23 cellular contexts compared by ENCODE assay signal in the genomic region with DNA sequence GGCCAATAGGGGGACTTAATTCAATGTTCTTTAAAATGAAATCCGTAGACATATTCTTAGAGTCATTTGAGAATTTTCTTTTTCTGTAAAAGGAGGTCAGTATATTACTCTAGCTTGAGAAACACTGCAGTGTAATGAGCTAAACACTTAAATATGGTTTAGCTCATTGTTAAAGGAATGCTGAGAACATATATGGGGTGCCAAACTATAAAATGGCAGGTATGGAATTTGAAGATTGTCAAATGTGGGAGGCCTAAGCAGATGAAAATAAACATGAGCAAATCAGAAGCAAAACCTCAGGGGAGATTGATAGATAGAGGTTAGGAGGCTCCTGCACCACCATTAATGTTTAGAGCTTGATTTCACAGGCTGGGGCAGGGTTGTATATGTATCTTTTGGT.
"Had no signal": no experiment of that assay in that cellular context is flagged by ENCODE, and none has a peak within 500 bp of the region (broad histone marks: within the 10 kb centered on the region; RNA-seq: fewer than 3 reads in every experiment).

No MANE protein-coding gene starts in this region.

- H3K27me3 Mint-ChIP-seq: activated naive CD4-positive, alpha-beta T cell treated with anti-CD3 and anti-CD28 coated beads, Interleukin-2, amount 10 ng/mL, durations not matched to agents 7 days and 5 days; stimulated activated naive CD8-positive, alpha-beta T cell treated with anti-CD3 and anti-CD28 coated beads, Interleukin-15, amount 100 ng/mL, for 72 hours had no signal

- H3K4me3 ChIP-seq: ascending aorta, pancreas, psoas muscle, skin epidermis, tibial nerve had no signal

- H3K4me3 Mint-ChIP-seq: activated naive CD4-positive, alpha-beta T cell treated with anti-CD3 and anti-CD28 coated beads, Interleukin-2, amount 10 ng/mL, durations not matched to agents 7 days and 5 days; nephron; stimulated activated effector memory CD8-positive, alpha-beta T cell treated with anti-CD3 and anti-CD28 coated beads, Interleukin-12 subunit alpha, Interleukin-12 subunit beta, amount 100 ng/mL, for 72 hours; stimulated activated naive CD8-positive, alpha-beta T cell treated with anti-CD3 and anti-CD28 coated beads, Interleukin-15, amount 100 ng/mL, for 72 hours; WTC11 had no signal

- H3K27ac ChIP-seq: ascending aorta, neutrophil, pancreas, psoas muscle, skin epidermis, tibial nerve had no signal

- H3K27ac Mint-ChIP-seq: activated naive CD4-positive, alpha-beta T cell treated with anti-CD3 and anti-CD28 coated beads, Interleukin-2, amount 10 ng/mL, durations not matched to agents 7 days and 5 days; nephron; stimulated activated effector memory CD8-positive, alpha-beta T cell treated with anti-CD3 and anti-CD28 coated beads, Interleukin-12 subunit alpha, Interleukin-12 subunit beta, amount 100 ng/mL, for 72 hours; stimulated activated naive CD8-positive, alpha-beta T cell treated with anti-CD3 and anti-CD28 coated beads, Interleukin-15, amount 100 ng/mL, for 72 hours; WTC11 had no signal

- H3K9me3 ChIP-seq: ascending aorta, neutrophil, pancreas, psoas muscle, tibial nerve had no signal

- H3K4me1 ChIP-seq: ascending aorta, pancreas, psoas muscle, tibial nerve had no signal

- H3K27me3 ChIP-seq: ascending aorta, neutrophil, pancreas, tibial nerve had no signal

- ATAC-seq: pancreas; psoas muscle; right cardiac atrium; stimulated activated effector memory CD8-positive, alpha-beta T cell treated with anti-CD3 and anti-CD28 coated beads, Interleukin-12 subunit alpha, Interleukin-12 subunit beta, amount 100 ng/mL, for 72 hours; stimulated activated naive CD8-positive, alpha-beta T cell treated with anti-CD3 and anti-CD28 coated beads, Interleukin-15, amount 100 ng/mL, for 72 hours; WTC11 had no signal

- DNase-seq: activated CD8-positive, alpha-beta memory T cell treated with anti-CD3 and anti-CD28 coated beads, Interleukin-2, amount 50 U/mL, for 48 hours; activated effector memory CD4-positive, alpha-beta T cell treated with Interleukin-2 at 50 U/mL for 16 hours; activated naive CD4-positive, alpha-beta T cell treated with anti-CD3 and anti-CD28 coated beads, Interleukin-2, amount 10 ng/mL, durations not matched to agents 7 days and 5 days; activated T-cell treated with anti-CD3 and anti-CD28 coated beads, Interleukin-2, amount 50 U/mL, for 48 hours; cerebellar nuclear complex; dermis blood vessel endothelial cell; effector CD8-positive, alpha-beta T cell; erythroblast; foreskin melanocyte; hippocampal formation; pancreas; psoas muscle; right cardiac atrium; stimulated activated CD4-positive, alpha-beta T cell treated with anti-CD3 and anti-CD28 coated beads, Interleukin-2, amount 100 ng/mL, for 24 hours; stimulated activated naive CD8-positive, alpha-beta T cell treated with anti-CD3 and anti-CD28 coated beads, Interleukin-15, amount 100 ng/mL, for 72 hours; T1000 had no signal

- H3K9me3 Mint-ChIP-seq: activated naive CD4-positive, alpha-beta T cell treated with anti-CD3 and anti-CD28 coated beads, Interleukin-2, amount 10 ng/mL, durations not matched to agents 7 days and 5 days; nephron; stimulated activated effector memory CD8-positive, alpha-beta T cell treated with anti-CD3 and anti-CD28 coated beads, Interleukin-12 subunit alpha, Interleukin-12 subunit beta, amount 100 ng/mL, for 72 hours; stimulated activated naive CD8-positive, alpha-beta T cell treated with anti-CD3 and anti-CD28 coated beads, Interleukin-15, amount 100 ng/mL, for 72 hours; WTC11 had no signal

- H3K4me1 Mint-ChIP-seq: activated naive CD4-positive, alpha-beta T cell treated with anti-CD3 and anti-CD28 coated beads, Interleukin-2, amount 10 ng/mL, durations not matched to agents 7 days and 5 days; nephron; stimulated activated effector memory CD8-positive, alpha-beta T cell treated with anti-CD3 and anti-CD28 coated beads, Interleukin-12 subunit alpha, Interleukin-12 subunit beta, amount 100 ng/mL, for 72 hours; stimulated activated naive CD8-positive, alpha-beta T cell treated with anti-CD3 and anti-CD28 coated beads, Interleukin-15, amount 100 ng/mL, for 72 hours had no signal
